In the genomic region with DNA sequence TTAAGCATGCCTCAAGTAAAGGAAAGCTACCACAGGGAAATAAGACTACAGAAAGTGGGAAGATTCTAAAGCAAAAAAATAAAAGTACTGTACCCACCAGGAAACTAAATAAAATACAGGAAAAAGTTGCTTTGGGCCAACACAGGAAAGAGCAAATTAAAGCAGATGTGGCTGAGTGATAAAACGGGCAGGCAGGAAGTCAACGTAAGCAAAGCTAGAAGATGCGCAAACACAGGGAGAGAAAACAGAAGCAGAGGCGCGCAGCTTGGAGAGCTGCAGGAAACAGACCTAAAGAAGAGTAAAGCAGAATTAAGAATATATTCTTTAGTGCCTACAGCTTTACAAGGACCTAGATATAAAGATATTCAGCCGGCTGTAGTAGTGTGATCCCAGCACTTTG, we compare ENCODE assay signal across 1 cellular context.
TF ChIP-seq lines count a peak whose summit lies in the region.

No MANE protein-coding gene starts in this region.

TF ChIP-seq in SK-N-SH, 30 proteins besides CTCF, POLR2A, EP300 and RAD21 (continued from another document):
- TF ChIP-seq, protein P1, sequence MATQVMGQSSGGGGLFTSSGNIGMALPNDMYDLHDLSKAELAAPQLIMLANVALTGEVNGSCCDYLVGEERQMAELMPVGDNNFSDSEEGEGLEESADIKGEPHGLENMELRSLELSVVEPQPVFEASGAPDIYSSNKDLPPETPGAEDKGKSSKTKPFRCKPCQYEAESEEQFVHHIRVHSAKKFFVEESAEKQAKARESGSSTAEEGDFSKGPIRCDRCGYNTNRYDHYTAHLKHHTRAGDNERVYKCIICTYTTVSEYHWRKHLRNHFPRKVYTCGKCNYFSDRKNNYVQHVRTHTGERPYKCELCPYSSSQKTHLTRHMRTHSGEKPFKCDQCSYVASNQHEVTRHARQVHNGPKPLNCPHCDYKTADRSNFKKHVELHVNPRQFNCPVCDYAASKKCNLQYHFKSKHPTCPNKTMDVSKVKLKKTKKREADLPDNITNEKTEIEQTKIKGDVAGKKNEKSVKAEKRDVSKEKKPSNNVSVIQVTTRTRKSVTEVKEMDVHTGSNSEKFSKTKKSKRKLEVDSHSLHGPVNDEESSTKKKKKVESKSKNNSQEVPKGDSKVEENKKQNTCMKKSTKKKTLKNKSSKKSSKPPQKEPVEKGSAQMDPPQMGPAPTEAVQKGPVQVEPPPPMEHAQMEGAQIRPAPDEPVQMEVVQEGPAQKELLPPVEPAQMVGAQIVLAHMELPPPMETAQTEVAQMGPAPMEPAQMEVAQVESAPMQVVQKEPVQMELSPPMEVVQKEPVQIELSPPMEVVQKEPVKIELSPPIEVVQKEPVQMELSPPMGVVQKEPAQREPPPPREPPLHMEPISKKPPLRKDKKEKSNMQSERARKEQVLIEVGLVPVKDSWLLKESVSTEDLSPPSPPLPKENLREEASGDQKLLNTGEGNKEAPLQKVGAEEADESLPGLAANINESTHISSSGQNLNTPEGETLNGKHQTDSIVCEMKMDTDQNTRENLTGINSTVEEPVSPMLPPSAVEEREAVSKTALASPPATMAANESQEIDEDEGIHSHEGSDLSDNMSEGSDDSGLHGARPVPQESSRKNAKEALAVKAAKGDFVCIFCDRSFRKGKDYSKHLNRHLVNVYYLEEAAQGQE (IDR thresholded peaks at IDR 0.05; ENCODE audit: low read depth, low read length): no peak
- TF ChIP-seq NFIC (IDR thresholded peaks at IDR 0.05; ENCODE audit: borderline replicate concordance): no peak
- TF ChIP-seq SMC3 (IDR thresholded peaks at IDR 0.05; ENCODE audit: low read depth, low read length): no peak
- TF ChIP-seq POLR2AphosphoS5 (IDR thresholded peaks at IDR 0.05; ENCODE audit: low read depth, low read length): no peak
- TF ChIP-seq RXRA (IDR thresholded peaks at IDR 0.05; ENCODE audit: borderline replicate concordance, low read depth): no peak
- no peak for TF ChIP-seq ZBTB33 (IDR thresholded peaks at IDR 0.05; ENCODE audit: borderline replicate concordance, low read depth)
- TF ChIP-seq TAF1 (IDR thresholded peaks at IDR 0.05; ENCODE audit: borderline replicate concordance, low read depth, low read length): no peak
- TF ChIP-seq JUND (IDR thresholded peaks at IDR 0.05): no peak
